Comparison of ENCODE assay signal across 9 cellular contexts in genomic region chr19:40797166-40797962, GRCh38. TPM values are rescaled to one million over a fixed set of nuclear protein-coding genes. Genes with fewer than 3 reads are reported as not detected.
A peak's percentile ranks its signal among the peaks of the same experiment; 100 is the strongest.
DNase-seq lines count a peak whose midpoint lies in the region; ATAC-seq and TF ChIP-seq lines count a peak whose summit lies in the region.
"Had no signal": no experiment of that assay in that cellular context is flagged by ENCODE, and none has a peak within 500 bp of the region (broad histone marks: within the 10 kb centered on the region; RNA-seq: fewer than 3 reads in every experiment).

No MANE protein-coding gene starts in this region.

- CTCF ChIA-PET in CD4-positive, alpha-beta memory T cell (lab: Charles Lee; ENCODE audit: partially characterized antibody), result interaction anchor here (1.1 to 4.0 kb wide), 7 partner anchors 10 to 47 kb away, joined by 3 to 40 read pairs (median 8); partner anchors contain the start of genes ACTMAP, RAB4B and SNRPA
- CTCF ChIA-PET in PC-9 (lab: Charles Lee), result no interaction called here

- no peak overlapping the region for H4K12ac ChIP-seq in trophoblast cell (ENCODE audit: low read depth, low read length)

- H3K27ac ChIP-seq in CD4-positive, alpha-beta memory T cell (ENCODE audit: low read depth, low read length), result peak overlapping the region; percentile 82
- H3K27ac ChIP-seq in PC-9, result no peak overlapping the region
- no peak overlapping the region for H3K27ac ChIP-seq in endodermal cell (ENCODE audit: low read depth, low read length)
- H3K27ac ChIP-seq in trophoblast cell (ENCODE audit: low read depth, low read length), result no peak overlapping the region

- 94% methylated on average over 5 to 14 of the region's 14 CpGs for WGBS in endodermal cell (ENCODE audit: insufficient coverage in 1 of 2, insufficient read length in 1 of 2), 2 experiments
- no CpG with 5 or more reads among the region's 14 CpGs for WGBS in trophoblast cell (ENCODE audit: extremely low coverage, insufficient coverage, insufficient read length)

- POLR2A ChIA-PET in CD4-positive, alpha-beta memory T cell (lab: Charles Lee; ENCODE audit: partially characterized antibody), result interaction anchor here (0.5 to 15.6 kb wide), 13 partner anchors 11 to 330 kb away, joined by 3 to 369 read pairs (median 16); partner anchors contain the start of genes ACTMAP, COQ8B, ITPKC and MIA
- POLR2A ChIA-PET in PC-9 (lab: Charles Lee; ENCODE audit: unreplicated experiment), result no interaction called here

- H3K79me1 ChIP-seq in trophoblast cell (ENCODE audit: low read length), result peaks cover 10% of the 10 kb centered on the region

- H3K4me1 Mint-ChIP-seq in CD4-positive, alpha-beta memory T cell, result peaks cover 25 to 45% (median 33%) of the 10 kb centered on the region in 4 donors
- peaks cover 21% of the 10 kb centered on the region for H3K4me1 Mint-ChIP-seq in endodermal cell

- H3K14ac ChIP-seq in trophoblast cell (ENCODE audit: low read length), result no peak overlapping the region

- peak overlapping the region in 7 of 8 donors; percentile 58 to 99 (median 94) for H3K4me3 Mint-ChIP-seq in CD4-positive, alpha-beta memory T cell
- H3K4me3 Mint-ChIP-seq in endodermal cell, result no peak overlapping the region

- H3K36me3 Mint-ChIP-seq in CD4-positive, alpha-beta memory T cell, result peaks cover 9 to 23% of the 10 kb centered on the region in 2 donors
- H3K36me3 Mint-ChIP-seq in endodermal cell (ENCODE audit: low read depth), result peaks cover 20% of the 10 kb centered on the region

- H3F3A ChIP-seq in PC-9 (ENCODE audit: insufficient read depth, low read depth), result peaks cover 14% of the 10 kb centered on the region; the same call in 1 of the 2 replicates

- H3K9ac ChIP-seq in endodermal cell (ENCODE audit: extremely low read depth, low read length, poor library complexity, severe bottlenecking), result no peak overlapping the region
- H3K9ac ChIP-seq in trophoblast cell (ENCODE audit: low read length), result no peak overlapping the region

- H3K79me2 ChIP-seq in PC-9 (ENCODE audit: low read depth), result peaks cover 29% of the 10 kb centered on the region
- peaks cover 27% of the 10 kb centered on the region for H3K79me2 ChIP-seq in trophoblast cell (ENCODE audit: control insufficient read depth, insufficient read depth, low read length, poor library complexity)

- H3K27me3 Mint-ChIP-seq in CD4-positive, alpha-beta memory T cell, result no peaks in the 10 kb centered on the region
- no peaks in the 10 kb centered on the region for H3K27me3 Mint-ChIP-seq in endodermal cell (ENCODE audit: insufficient read depth)

- peaks cover 10% of the 10 kb centered on the region for H3K36me3 ChIP-seq in CD4-positive, alpha-beta memory T cell (ENCODE audit: insufficient read depth, low read length)
- H3K36me3 ChIP-seq in PC-9 (ENCODE audit: low read depth), result peaks cover 1% of the 10 kb centered on the region; the same call in 1 of the 2 replicates
- peaks cover 26% of the 10 kb centered on the region for H3K36me3 ChIP-seq in endodermal cell (ENCODE audit: control insufficient read depth, insufficient read depth, low read length)
- H3K36me3 ChIP-seq in trophoblast cell (ENCODE audit: control insufficient read depth in 1 of 2, insufficient read depth in 2 of 2, low read length in 2 of 2), result peaks cover 18 to 19% of the 10 kb centered on the region in 2 experiments

- H3K18ac ChIP-seq in trophoblast cell (ENCODE audit: low read length), result no peak overlapping the region

- no peaks in the 10 kb centered on the region for H3K9me3 Mint-ChIP-seq in CD4-positive, alpha-beta memory T cell
- no peaks in the 10 kb centered on the region for H3K9me3 Mint-ChIP-seq in endodermal cell

- no peak overlapping the region for H2BK5ac ChIP-seq in trophoblast cell (ENCODE audit: low read depth, low read length, poor library complexity)

- H2AFZ ChIP-seq in PC-9 (no peak overlapping the region), trophoblast cell (ENCODE audit: insufficient read depth, low read length, poor library complexity) (no peak overlapping the region)

- H3K27me3 ChIP-seq in CD4-positive, alpha-beta memory T cell (ENCODE audit: insufficient read depth, low read length), result no peaks in the 10 kb centered on the region
- H3K27me3 ChIP-seq in PC-9 (ENCODE audit: insufficient read depth, low read depth) (no peaks in the 10 kb centered on the region), endodermal cell (ENCODE audit: control insufficient read depth, insufficient read depth, low read length, poor library complexity, severe bottlenecking) (no peaks in the 10 kb centered on the region), trophoblast cell (ENCODE audit: insufficient read depth, low read length) (no peaks in the 10 kb centered on the region)

- H3K4ac ChIP-seq in trophoblast cell (ENCODE audit: low read depth, low read length), result no peak overlapping the region

- no peak overlapping the region for H3K23ac ChIP-seq in trophoblast cell (ENCODE audit: low read length)

- peaks cover 37% of the 10 kb centered on the region for H3K4me1 ChIP-seq in CD4-positive, alpha-beta memory T cell (ENCODE audit: insufficient read depth, low read length)
- peaks cover 29% of the 10 kb centered on the region for H3K4me1 ChIP-seq in PC-9 (replicated peaks; ENCODE audit: insufficient read depth)
- peaks cover 13% of the 10 kb centered on the region for H3K4me1 ChIP-seq in endodermal cell (ENCODE audit: control insufficient read depth, insufficient read depth, low read length)
- peaks cover 18 to 26% of the 10 kb centered on the region in 2 experiments for H3K4me1 ChIP-seq in trophoblast cell (ENCODE audit: control insufficient read depth in 1 of 2, insufficient read depth in 2 of 2, low read length in 2 of 2)

- BruUV-seq in PC-9 (replicated peaks; lab: Mats Ljungman, UMichigan), result no TSS peak

- no peaks in the 10 kb centered on the region for H3K9me2 ChIP-seq in PC-9 (ENCODE audit: insufficient read depth)

- H3K4me2 ChIP-seq in PC-9 (peak overlapping the region; percentile 63; the same call in 1 of the 2 replicates), trophoblast cell (ENCODE audit: low read length) (no peak overlapping the region)

- intact Hi-C loops in CD4-positive, alpha-beta memory T cell (cut with micrococcal nuclease), result no loop called here
- intact Hi-C loops in PC-9 (cut with micrococcal nuclease; ENCODE audit: unreplicated experiment), result no loop called here

- peaks cover 16% of the 10 kb centered on the region for H4K20me1 ChIP-seq in PC-9 (ENCODE audit: insufficient read depth)

- no peaks in the 10 kb centered on the region for H3K9me3 ChIP-seq in CD4-positive, alpha-beta memory T cell (ENCODE audit: control insufficient read depth in 1 of 2, low read length in 2 of 2)
- no peaks in the 10 kb centered on the region for H3K9me3 ChIP-seq in PC-9 (ENCODE audit: insufficient read depth, low read depth)
- H3K9me3 ChIP-seq in endodermal cell (ENCODE audit: control insufficient read depth, low read length), result no peaks in the 10 kb centered on the region
- H3K9me3 ChIP-seq in trophoblast cell (ENCODE audit: insufficient read depth, low read depth, low read length), result no peaks in the 10 kb centered on the region

- peak overlapping the region; percentile 18 for H2AK5ac ChIP-seq in trophoblast cell (ENCODE audit: low read length)

- H4K8ac ChIP-seq in trophoblast cell (ENCODE audit: low read depth, low read length), result no peak overlapping the region

- DNase-seq in CD4-positive, alpha-beta memory T cell, result no peak
- DNase-seq in PC-9, result no peak
- DNase-seq in endodermal cell, result no peak
- DNase-seq in trophoblast cell, result peak in 1 of 2 donors; percentile 43
- DNase-seq in superior temporal gyrus (ENCODE audit: extremely low spot score), result no peak
- DNase-seq in NCI-H187 (lab: John Stamatoyannopoulos, UW), result no peak
- DNase-seq in ureter (ENCODE audit: low spot score), result no peak

- H2BK12ac ChIP-seq in trophoblast cell (ENCODE audit: low read length), result no peak overlapping the region

- peak overlapping the region; percentile 4 for H2BK120ac ChIP-seq in trophoblast cell (ENCODE audit: insufficient read depth, low read length, poor library complexity)

- peak overlapping the region; percentile 85 to 100 (median 98) for H3K27ac Mint-ChIP-seq in CD4-positive, alpha-beta memory T cell
- peak overlapping the region; percentile 17 for H3K27ac Mint-ChIP-seq in endodermal cell

- H3K4me3 ChIP-seq in CD4-positive, alpha-beta memory T cell (ENCODE audit: low read length in 2 of 2), result peak overlapping the region in 1 of 2 donors; percentile 55
- H3K4me3 ChIP-seq in PC-9 (no peak overlapping the region), endodermal cell (ENCODE audit: low read length) (no peak overlapping the region), trophoblast cell (ENCODE audit: low read depth, low read length) (no peak overlapping the region)

- TF ChIP-seq CTCF in PC-9 (conservative IDR thresholded peaks at IDR 0.05) (no peak), endodermal cell (conservative IDR thresholded peaks at IDR 0.05) (no peak)

- ATAC-seq in GM21717 (IDR thresholded peaks at IDR 0.05; ENCODE audit: unreplicated experiment), result no peak

- H4K91ac ChIP-seq in trophoblast cell (ENCODE audit: low read depth, low read length), result no peak overlapping the region

RNA-seq across cellular contexts. Expression of gene EGLN2, which starts 1.6 kb away (rescaled TPM):
- total RNA-seq in CD4-positive, alpha-beta memory T cell, result 100 to 1,000 TPM; 203 to 219 TPM
- polyA plus RNA-seq in CD4-positive, alpha-beta memory T cell, result 100 to 1,000 TPM; 141 to 207 TPM
- total RNA-seq in PC-9 (2021) (78.4 and 78.5 TPM in 2 replicates), endodermal cell (10 to 100 TPM; 87.4 to 99.8 TPM), ureter (79.3 TPM)
- polyA plus RNA-seq in endodermal cell (2013, experiment 1 of 2), result 58.5 TPM
- 55.2 TPM for polyA plus RNA-seq in endodermal cell (2013, experiment 2 of 2)
- polyA plus RNA-seq in trophoblast cell (2013), result 84.0 and 84.3 TPM in 2 replicates

RNA-seq across cellular contexts. Expression of gene RAB4B, which starts 19.3 kb away (rescaled TPM):
- total RNA-seq in CD4-positive, alpha-beta memory T cell, result 10 to 100 TPM; 53.5 to 55.0 TPM
- polyA plus RNA-seq in CD4-positive, alpha-beta memory T cell, result 10 to 100 TPM; 67.3 to 69.8 TPM
- 22.2 and 24.8 TPM in 2 replicates for total RNA-seq in PC-9 (2021)
- total RNA-seq in endodermal cell, result 10 to 100 TPM; 29.2 to 34.1 TPM
- 30.7 TPM for polyA plus RNA-seq in endodermal cell (2013, experiment 1 of 2)
- 28.4 TPM for polyA plus RNA-seq in endodermal cell (2013, experiment 2 of 2)
- 16.0 and 16.2 TPM in 2 replicates for polyA plus RNA-seq in trophoblast cell (2013)
- total RNA-seq in ureter, result 45.3 TPM

RNA-seq across cellular contexts. Expression of gene MIA, which starts 22.0 kb away (rescaled TPM):
- 10 to 100 TPM; 11.2 to 11.4 TPM for total RNA-seq in CD4-positive, alpha-beta memory T cell
- not detected for polyA plus RNA-seq in CD4-positive, alpha-beta memory T cell
- total RNA-seq in PC-9 (2021) (2.5 and 2.7 TPM in 2 replicates), endodermal cell (not detected), ureter (not detected)
- polyA plus RNA-seq in endodermal cell (2013, experiment 1 of 2), result 3.2 TPM
- polyA plus RNA-seq in endodermal cell (2013, experiment 2 of 2), result 5.2 TPM
- polyA plus RNA-seq in trophoblast cell (2013), result 2.0 and 2.1 TPM in 2 replicates
- total RNA-seq: activated CD8-positive, alpha-beta memory T cell treated with anti-CD3 and anti-CD28 coated beads for 36 hours had no signal

RNA-seq across cellular contexts. Expression of gene SNRPA, which starts 46.4 kb away (rescaled TPM):
- total RNA-seq in CD4-positive, alpha-beta memory T cell, result 10 to 100 TPM; 93.3 to 95.7 TPM
- 10 to 100 TPM; 48.8 to 63.9 TPM for polyA plus RNA-seq in CD4-positive, alpha-beta memory T cell
- total RNA-seq in PC-9 (2021), result 119 and 147 TPM in 2 replicates
- 100 to 1,000 TPM; 160 to 199 TPM for total RNA-seq in endodermal cell
- 206 TPM for polyA plus RNA-seq in endodermal cell (2013, experiment 1 of 2)
- 196 TPM for polyA plus RNA-seq in endodermal cell (2013, experiment 2 of 2)
- 159 and 164 TPM in 2 replicates for polyA plus RNA-seq in trophoblast cell (2013)
- 74.0 TPM for total RNA-seq in ureter

RNA-seq across cellular contexts. Expression of gene ACTMAP, which starts 47.1 kb away (rescaled TPM):
- total RNA-seq in CD4-positive, alpha-beta memory T cell, result 1 to 10 TPM; 5.2 to 5.5 TPM
- polyA plus RNA-seq in CD4-positive, alpha-beta memory T cell, result 1 to 10 TPM in 1 of 2 donors, under 1 TPM in 1; 0.26 to 2.8 TPM
- total RNA-seq in PC-9 (2021) (35.9 and 39.3 TPM in 2 replicates), endodermal cell (10 to 100 TPM; 26.0 to 34.3 TPM), ureter (11.3 TPM)
- 23.8 TPM for polyA plus RNA-seq in endodermal cell (2013, experiment 1 of 2)
- polyA plus RNA-seq in endodermal cell (2013, experiment 2 of 2), result 21.1 TPM
- polyA plus RNA-seq in trophoblast cell (2013), result 7.5 and 8.6 TPM in 2 replicates
